In the genomic region with DNA sequence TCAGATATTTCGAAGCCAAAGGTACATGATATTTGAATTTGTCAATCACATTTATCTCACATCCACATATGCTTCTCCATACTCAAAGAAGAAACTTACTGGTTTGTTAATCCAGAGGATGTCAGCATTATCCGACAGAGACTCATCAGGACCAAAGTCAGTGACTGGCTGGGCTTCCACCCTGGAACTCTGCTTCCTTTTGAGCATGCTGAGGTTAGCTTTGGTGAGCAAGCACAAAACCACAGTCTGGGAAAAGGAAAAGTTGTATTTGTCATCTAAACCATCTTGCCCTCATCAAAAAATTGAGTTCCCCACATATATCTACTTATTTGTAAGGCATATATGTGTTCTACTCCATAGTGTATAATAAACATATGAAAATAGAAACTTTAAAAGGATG, we compare ENCODE assay signal across 21 cellular contexts. TPM values are rescaled to one million over a fixed set of nuclear protein-coding genes. Genes with fewer than 3 reads are reported as not detected.
A peak's percentile ranks its signal among the peaks of the same experiment; 100 is the strongest.
DNase-seq lines count a peak whose midpoint lies in the region; ATAC-seq, FAIRE-seq and TF ChIP-seq lines count a peak whose summit lies in the region.
"Had no signal": no experiment of that assay in that cellular context is flagged by ENCODE, and none has a peak within 500 bp of the region (broad histone marks: within the 10 kb centered on the region; RNA-seq: fewer than 3 reads in every experiment).

No MANE protein-coding gene starts in this region.

- no peaks in the 10 kb centered on the region for H3K9me3 ChIP-seq in HAP-1
- no peaks in the 10 kb centered on the region for H3K9me3 ChIP-seq in effector memory CD4-positive, alpha-beta T cell (ENCODE audit: control insufficient read depth, low read length)
- H3K9me3 ChIP-seq: colonic mucosa, heart left ventricle, MG63, prostate gland, transverse colon had no signal

- no peak for FAIRE-seq in bronchial epithelial cell (lab: Jason Lieb, UNC)
- FAIRE-seq: A204.1, islet of Langerhans had no signal

- peaks cover 22% of the 10 kb centered on the region for H3K4me1 ChIP-seq in ACC112 (ENCODE audit: control insufficient read depth, insufficient read depth, low read length, unreplicated experiment)
- no peaks in the 10 kb centered on the region for H3K4me1 ChIP-seq in HAP-1
- H3K4me1 ChIP-seq in effector memory CD4-positive, alpha-beta T cell (ENCODE audit: control insufficient read depth, insufficient read depth, low read length, poor library complexity, severe bottlenecking): no peaks in the 10 kb centered on the region
- H3K4me1 ChIP-seq: colonic mucosa, heart left ventricle, prostate gland, transverse colon had no signal

- peak overlapping the region; percentile 55 for H3K27ac ChIP-seq in ACC112 (ENCODE audit: low read depth, low read length)
- no peak overlapping the region for H3K27ac ChIP-seq in effector memory CD4-positive, alpha-beta T cell (ENCODE audit: insufficient read depth, low read length, poor library complexity, severe bottlenecking)
- H3K27ac ChIP-seq: colonic mucosa, heart left ventricle, prostate gland, transverse colon had no signal

- H3K36me3 ChIP-seq in ACC112 (ENCODE audit: insufficient read depth, low read length) (no peaks in the 10 kb centered on the region), bronchial epithelial cell (ENCODE audit: control insufficient read depth, insufficient read depth, low read length) (no peaks in the 10 kb centered on the region), HAP-1 (replicated peaks) (no peaks in the 10 kb centered on the region)
- no peaks in the 10 kb centered on the region for H3K36me3 ChIP-seq in effector memory CD4-positive, alpha-beta T cell (ENCODE audit: control insufficient read depth, insufficient read depth, low read length)
- H3K36me3 ChIP-seq: colonic mucosa, heart left ventricle, MG63, prostate gland, transverse colon had no signal

- no peak overlapping the region for H2AFZ ChIP-seq in ACC112 (ENCODE audit: low read length, unreplicated experiment)

- no peak for ATAC-seq in GM19328 (IDR thresholded peaks at IDR 0.05; ENCODE audit: unreplicated experiment)

- H3K4me3 ChIP-seq in ACC112 (ENCODE audit: low read depth, low read length) (no peak overlapping the region), bronchial epithelial cell (ENCODE audit: low read depth, low read length) (no peak overlapping the region), HAP-1 (no peak overlapping the region)
- H3K4me3 ChIP-seq in effector memory CD4-positive, alpha-beta T cell (ENCODE audit: insufficient read depth, low read depth, low read length, poor library complexity, severe bottlenecking): no peak overlapping the region
- H3K4me3 ChIP-seq: colonic mucosa, heart left ventricle, MG63, prostate gland, transverse colon had no signal

- H3K79me2 ChIP-seq in ACC112 (ENCODE audit: control insufficient read depth, insufficient read depth, low read length, unreplicated experiment): no peaks in the 10 kb centered on the region

- in situ Hi-C loops in HAP-1 (cut with MboI; ENCODE audit: low sequenced_read_pairs): no loop called here

- H3K27me3 ChIP-seq in ACC112 (ENCODE audit: insufficient read depth, low read length) (no peaks in the 10 kb centered on the region), bronchial epithelial cell (ENCODE audit: control insufficient read depth, insufficient read depth, low read length) (no peaks in the 10 kb centered on the region), HAP-1 (ENCODE audit: low read depth) (peaks cover 3% of the 10 kb centered on the region; the same call in 1 of the 2 replicates)
- H3K27me3 ChIP-seq in effector memory CD4-positive, alpha-beta T cell (replicated peaks; ENCODE audit: control insufficient read depth, insufficient read depth, low read length, poor library complexity, severe bottlenecking): no peaks in the 10 kb centered on the region
- H3K27me3 ChIP-seq: colonic mucosa, heart left ventricle, MG63, transverse colon had no signal

- DNase-seq in LHCN-M2 (ENCODE audit: low read depth) (peak; percentile 87), bronchial epithelial cell (ENCODE audit: low read depth) (peak; percentile 12), kidney glomerular epithelial cell (lab: John Stamatoyannopoulos, UW) (peak; percentile 5), HAP-1 (ENCODE audit: low spot score in 2 of 2) (no peak), NOMO-1 treated with DMSO at 0.1 percent for 48 hours (lab: John Stamatoyannopoulos, UW; ENCODE audit: unreplicated experiment) (no peak)
- no peak for DNase-seq in effector memory CD4-positive, alpha-beta T cell
- DNase-seq: CD4-positive, CD25-positive, alpha-beta regulatory T cell; colonic mucosa; H9; heart left ventricle; MG63; NCI-H1694 treated with DMSO at 0.1 percent for 48 hours; NCI-H446; stimulated activated CD4-positive, alpha-beta T cell treated with anti-CD3 and anti-CD28 coated beads, Interleukin-12 subunit alpha, Interleukin-12 subunit beta, amount 100 ng/mL, for 4 hours; T-helper 2 cell; transverse colon had no signal

- no peak for TF ChIP-seq CTCF in bronchial epithelial cell (IDR thresholded peaks at IDR 0.05; ENCODE audit: insufficient read depth, low read length, severe bottlenecking)

RNA-seq across cellular contexts. Expression of a gene that starts 17.4 kb away (rescaled TPM):
- total RNA-seq in LHCN-M2 (2014; rRNA removed) (5.0 and 7.0 TPM in 2 replicates), bronchial epithelial cell (0.26 and 0.38 TPM in 2 replicates)
- polyA plus RNA-seq in LHCN-M2 (2012): 3.7 TPM
- total RNA-seq: CD4-positive, CD25-positive, alpha-beta regulatory T cell had no signal
- polyA plus RNA-seq: CD4-positive, CD25-positive, alpha-beta regulatory T cell had no signal

RNA-seq across cellular contexts. Expression of a gene that starts 53.6 kb away (rescaled TPM):
- 163 and 180 TPM in 2 replicates for total RNA-seq in LHCN-M2 (2014; rRNA removed)
- polyA plus RNA-seq in LHCN-M2 (2012): 168 TPM
- total RNA-seq in bronchial epithelial cell: 0.13 and 1.1 TPM in 2 replicates
- total RNA-seq: CD4-positive, CD25-positive, alpha-beta regulatory T cell; H9 had no signal
- polyA plus RNA-seq: CD4-positive, CD25-positive, alpha-beta regulatory T cell had no signal

Comparison
In these comparisons a context has a peak if more than half of its experiments do, and no peak if none do; other contexts are left out.
1. DNase-seq: peak in LHCN-M2 (single experiment), bronchial epithelial cell (single experiment) and kidney glomerular epithelial cell (single experiment); none in HAP-1 (0 of 2), NOMO-1 treated with DMSO at 0.1 percent for 48 hours (single experiment) and effector memory CD4-positive, alpha-beta T cell (0 of 3).
2. RNA of a gene that starts 53.6 kb away (total RNA-seq): 163 to 180 TPM in LHCN-M2; 0.13 to 1.1 TPM in bronchial epithelial cell; every median in the first group is over 10 times any median in the second.